Comparison of ENCODE assay signal across 8 cellular contexts in the genomic region with DNA sequence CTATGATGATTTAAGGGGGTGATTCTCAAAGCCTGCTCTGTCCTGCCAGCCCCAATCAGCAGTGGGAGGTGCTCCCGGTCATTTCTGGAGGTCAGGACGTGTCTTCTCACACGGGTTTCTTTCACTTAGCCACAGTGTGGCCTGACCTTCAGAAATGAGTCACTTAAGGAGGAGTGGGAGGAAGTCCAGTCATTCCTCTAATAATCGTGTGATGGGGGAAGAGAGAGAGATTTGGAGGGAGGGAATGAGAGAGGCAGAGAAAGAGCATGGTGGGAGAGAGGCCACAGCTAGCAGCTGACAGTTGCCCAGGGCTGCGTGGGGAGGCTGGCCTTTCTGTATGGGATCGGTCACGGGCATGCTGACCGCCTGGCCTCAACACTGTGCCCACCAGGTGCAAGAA.
A peak's percentile ranks its signal among the peaks of the same experiment; 100 is the strongest.
DNase-seq lines count a peak whose midpoint lies in the region; TF ChIP-seq lines count a peak whose summit lies in the region.
"Not testable (repeated sequence)": the region's sequence is repeated elsewhere in the genome, so short reads cannot be mapped to it uniquely, and the experiment has no call there.

No MANE protein-coding gene starts in this region.

- H3K4me3 ChIP-seq in MG63; adipocyte (ENCODE audit: low read length); kidney epithelial cell (ENCODE audit: low read depth, low read length): not testable (repeated sequence)

- H3K27me3 ChIP-seq in MG63; adipocyte (replicated peaks; ENCODE audit: control insufficient read depth, insufficient read depth, low read length); kidney epithelial cell (ENCODE audit: control insufficient read depth, insufficient read depth, low read length): not testable (repeated sequence)

- H3K36me3 ChIP-seq in MG63; adipocyte (ENCODE audit: control insufficient read depth, insufficient read depth, low read length, severe bottlenecking); kidney epithelial cell (ENCODE audit: control insufficient read depth, insufficient read depth, low read length): not testable (repeated sequence)

- TF ChIP-seq CTCF in kidney epithelial cell (IDR thresholded peaks at IDR 0.05; ENCODE audit: insufficient read depth, low read length, poor library complexity, severe bottlenecking), result not testable (repeated sequence)

- peaks cover 35% of the 10 kb centered on the region for H3K4me1 ChIP-seq in adipocyte (ENCODE audit: control insufficient read depth, insufficient read depth, low read length)

- H3K9ac ChIP-seq in adipocyte (ENCODE audit: low read length), result not testable (repeated sequence)

- not testable (repeated sequence) for H3K9me3 ChIP-seq in MG63; adipocyte (ENCODE audit: control insufficient read depth, low read length)

- peak; percentile 94 for DNase-seq in A172 (ENCODE audit: low spot score)
- peak; percentile 98 for DNase-seq in EH (ENCODE audit: low read depth)
- DNase-seq in H4 (ENCODE audit: low spot score), result peak; percentile 49
- DNase-seq in MG63, result peak; percentile 77
- peak; percentile 73 for DNase-seq in adipocyte (ENCODE audit: low read depth)
- DNase-seq in dedifferentiated amniotic fluid mesenchymal stem cell (ENCODE audit: extremely low spot score), result peak; percentile 34
- DNase-seq in kidney epithelial cell (ENCODE audit: low read depth), result peak; percentile 51
- peak; percentile 55 for DNase-seq in pulmonary artery endothelial cell (ENCODE audit: low read depth, low spot score)

Comparison
In these comparisons a context has a peak if more than half of its experiments do, and no peak if none do; other contexts are left out.
1. DNase-seq: peak in every context shown above with its lines; median percentile 98 in EH; 94 in A172; 77 in MG63; 73 in adipocyte; 55 in pulmonary artery endothelial cell; 51 in kidney epithelial cell; 49 in H4; 34 in dedifferentiated amniotic fluid mesenchymal stem cell.